ENCODE assay signal across 26 cellular contexts in the genomic region with DNA sequence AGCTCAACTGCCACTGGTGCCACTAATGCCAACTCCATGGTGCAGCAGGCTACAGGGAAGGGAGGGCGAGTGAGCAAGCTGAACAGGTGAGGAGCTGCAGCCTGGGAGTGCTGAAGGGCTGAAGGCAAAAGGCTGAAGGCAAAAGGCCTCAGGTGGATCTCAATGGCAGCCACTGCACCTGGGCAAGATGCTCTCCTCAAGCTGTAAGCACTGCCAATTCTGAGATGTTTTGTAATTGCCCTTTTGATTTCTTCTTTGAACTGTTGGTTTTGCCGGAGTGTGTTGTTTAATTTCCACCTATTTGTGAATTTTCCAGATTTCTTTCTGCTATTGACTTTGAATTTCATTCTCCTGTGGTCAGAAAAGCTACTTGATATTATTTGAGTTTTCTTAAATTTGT.
DNase-seq lines count a peak whose midpoint lies in the region; ATAC-seq, FAIRE-seq and TF ChIP-seq lines count a peak whose summit lies in the region.
"Had no signal": no experiment of that assay in that cellular context is flagged by ENCODE, and none has a peak within 500 bp of the region (broad histone marks: within the 10 kb centered on the region; RNA-seq: fewer than 3 reads in every experiment).

No MANE protein-coding gene starts in this region.

- FAIRE-seq in HepG2 (lab: Jason Lieb, UNC) = no peak
- FAIRE-seq: A204.1, GM12878, GM12892, GM18507 had no signal

- DNase-seq in NCI-H1417 (lab: John Stamatoyannopoulos, UW) (peak in 2 of 3 experiments; percentile 12 to 61), NCI-H1417 treated with DMSO at 0.1 percent for 48 hours (lab: John Stamatoyannopoulos, UW) (no peak), right lobe of liver (no peak), HepG2 (ENCODE audit: low spot score) (no peak), NCI-H146 treated with DMSO at 0.1 percent for 48 hours (lab: John Stamatoyannopoulos, UW; ENCODE audit: unreplicated experiment) (peak; percentile 31)
- no peak for DNase-seq in activated CD4-positive, alpha-beta T cell treated with anti-CD3 and anti-CD28 coated beads for 4 hours
- DNase-seq: 8988T; ACHN; BE2C; C1 segment of cervical spinal cord; CD4-positive, alpha-beta memory T cell; CD4-positive, CD25-positive, alpha-beta regulatory T cell; CD8-positive, alpha-beta memory T cell; COR-L47; DMS 273 treated with DMSO at 0.1 percent for 48 hours; DMS153; DMS79; DND-41; EL; GDM1 had no signal

- no peak for TF ChIP-seq EP300 in HepG2 (IDR thresholded peaks at IDR 0.05; ENCODE audit: low read depth in 2 of 2, low read length in 2 of 2)
- TF ChIP-seq EP300 in HepG2 (CRISPR knock-in tag; IDR thresholded peaks at IDR 0.05; ENCODE audit: borderline replicate concordance) = no peak

- no peak overlapping the region for H3K4me2 ChIP-seq in HepG2 (ENCODE audit: low read depth, low read length)
- H3K4me2 ChIP-seq: BLaER1 had no signal

- intact Hi-C loops in right lobe of liver (cut with DNase I) = no loop called here
- intact Hi-C loops in HepG2 (cut with micrococcal nuclease; ENCODE audit: unreplicated experiment) = no loop called here

- BruUV-seq in HepG2 (replicated peaks; lab: Mats Ljungman, UMichigan) = no TSS peak

- TF ChIP-seq POLR2A in right lobe of liver (IDR thresholded peaks at IDR 0.05) = no peak
- TF ChIP-seq POLR2A in HepG2 (IDR thresholded peaks at IDR 0.05; ENCODE audit: insufficient read depth in 1 of 2, low read depth in 2 of 2, low read length in 2 of 2) = no peak

- 25% methylated on average over 1 of the region's 2 CpGs for WGBS in right lobe of liver (ENCODE audit: insufficient coverage, low coverage, low lambda C conversion rate, missing lambda C conversion rate)
- WGBS in HepG2 (ENCODE audit: low lambda C conversion rate) = 0% methylated on average over 1 of the region's 2 CpGs

- H3K9me3 ChIP-seq in right lobe of liver (no peaks in the 10 kb centered on the region), HepG2 (ENCODE audit: low read length) (peaks cover under 1% of the 10 kb centered on the region; the same call in 1 of the 2 replicates)
- H3K9me3 ChIP-seq: BE2C, BLaER1 had no signal

- H3K4me3 ChIP-seq in right lobe of liver (no peak overlapping the region), HepG2 (replicated peaks in 1 of 3; ENCODE audit: insufficient read depth in 1 of 3, low read depth in 2 of 3, low read length in 3 of 3) (no peak overlapping the region)
- H3K4me3 ChIP-seq: BLaER1, GM12878 had no signal

- no peak overlapping the region for H3K9ac ChIP-seq in HepG2 (ENCODE audit: insufficient read depth, low read depth, low read length)
- H3K9ac ChIP-seq: BLaER1 had no signal

- in situ Hi-C loops in HepG2 (cut with HindIII; ENCODE audit: extremely low pct_ligation_motif_present, low pct_unique_long_range_greater_than_20kb) = no loop called here

- ATAC-seq in right lobe of liver (peak in 3 of 4 donors; percentile 37 to 86 (median 49)), HepG2 (no peak), HG03460 (IDR thresholded peaks at IDR 0.05; ENCODE audit: unreplicated experiment) (no peak)
- ATAC-seq: GM12878 had no signal

- peaks cover 0 to 4% (median 0%) of the 10 kb centered on the region in 4 donors for H3K36me3 ChIP-seq in right lobe of liver
- no peaks in the 10 kb centered on the region for H3K36me3 ChIP-seq in HepG2 (replicated peaks in 1 of 2; ENCODE audit: control insufficient read depth in 1 of 2, insufficient read depth in 2 of 2, low read length in 2 of 2)
- H3K36me3 ChIP-seq: BE2C, BLaER1 had no signal

- POLR2A ChIA-PET in HepG2 (lab: Yijun Ruan, JAX) = no interaction called here

- no peak overlapping the region for H3K27ac ChIP-seq in right lobe of liver
- no peak overlapping the region for H3K27ac ChIP-seq in HepG2 (ENCODE audit: extremely low read length, insufficient read depth, low read length)
- H3K27ac ChIP-seq: BLaER1 had no signal

- H4K20me1 ChIP-seq in HepG2 (ENCODE audit: insufficient read depth, low read length) = no peaks in the 10 kb centered on the region
- H4K20me1 ChIP-seq: BLaER1 had no signal

- H3K4me1 ChIP-seq in right lobe of liver = peaks cover 0 to 9% (median 0%) of the 10 kb centered on the region in 4 donors
- H3K4me1 ChIP-seq in HepG2 (ENCODE audit: insufficient read depth, low read length) = no peaks in the 10 kb centered on the region
- H3K4me1 ChIP-seq: BE2C, BLaER1 had no signal

- H3K79me2 ChIP-seq in HepG2 (ENCODE audit: insufficient read depth, low read length) = no peaks in the 10 kb centered on the region

- CTCF ChIA-PET in HepG2 (lab: Yijun Ruan, JAX; ENCODE audit: low intra/inter-chr PET ratio, low total read pairs) = no interaction called here

- no peak for TF ChIP-seq RAD21 in HepG2 (CRISPR knock-in tag; IDR thresholded peaks at IDR 0.05)

- TF ChIP-seq CTCF in right lobe of liver (IDR thresholded peaks at IDR 0.05) = no peak
- TF ChIP-seq CTCF in HepG2 (CRISPR knock-in tag; IDR thresholded peaks at IDR 0.05) = no peak

- H3K27me3 ChIP-seq in right lobe of liver (no peaks in the 10 kb centered on the region), HepG2 (ENCODE audit: control insufficient read depth in 1 of 2, insufficient read depth in 2 of 2, low read length in 2 of 2) (no peaks in the 10 kb centered on the region; a peak in 1 of 5 replicates)
- H3K27me3 ChIP-seq: BE2C, BLaER1 had no signal

- no peak overlapping the region for H2AFZ ChIP-seq in HepG2 (ENCODE audit: low read length)

TF ChIP-seq in HepG2, 621 proteins besides CTCF, POLR2A, EP300 and RAD21:
- TF ChIP-seq, protein P1, sequence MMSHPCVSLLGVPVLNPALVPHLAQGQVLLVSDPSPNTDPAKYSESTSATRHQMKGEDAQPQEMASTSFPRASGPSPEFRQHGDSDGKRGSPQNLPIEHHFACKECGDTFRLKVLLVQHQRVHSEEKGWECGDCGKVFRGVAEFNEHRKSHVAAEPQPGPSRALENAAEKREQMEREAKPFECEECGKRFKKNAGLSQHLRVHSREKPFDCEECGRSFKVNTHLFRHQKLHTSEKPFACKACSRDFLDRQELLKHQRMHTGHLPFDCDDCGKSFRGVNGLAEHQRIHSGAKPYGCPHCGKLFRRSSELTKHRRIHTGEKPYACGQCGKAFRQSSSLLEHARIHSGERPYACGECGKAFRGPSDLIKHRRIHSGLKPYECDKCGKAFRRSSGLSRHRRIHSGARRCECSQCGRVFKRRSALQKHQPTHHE (CRISPR knock-in tag; IDR thresholded peaks at IDR 0.05; ENCODE audit: borderline replicate concordance) = no peak
- TF ChIP-seq ZNF329 (CRISPR knock-in tag; IDR thresholded peaks at IDR 0.05; ENCODE audit: low read depth) (no peak), KAT8 (CRISPR knock-in tag; IDR thresholded peaks at IDR 0.05) (no peak), ELF4 (CRISPR knock-in tag; IDR thresholded peaks at IDR 0.05; ENCODE audit: borderline replicate concordance) (no peak), ZFX (CRISPR knock-in tag; IDR thresholded peaks at IDR 0.05; ENCODE audit: low read depth) (no peak), CCDC6 (CRISPR knock-in tag; IDR thresholded peaks at IDR 0.05) (no peak), KAT2B (IDR thresholded peaks at IDR 0.05; ENCODE audit: borderline replicate concordance, low read depth, low read length) (no peak), U2AF1 (optimal IDR thresholded peaks at IDR 0.05; ENCODE audit: low read depth, low read length) (no peak), TFDP2 (CRISPR knock-in tag; IDR thresholded peaks at IDR 0.05) (no peak), MXI1 (IDR thresholded peaks at IDR 0.05; ENCODE audit: borderline replicate concordance, low read depth, low read length) (no peak), ZNF569 (CRISPR knock-in tag; IDR thresholded peaks at IDR 0.05; ENCODE audit: borderline replicate concordance) (no peak), ONECUT2 (CRISPR knock-in tag; IDR thresholded peaks at IDR 0.05) (no peak), ISL2 (CRISPR knock-in tag; IDR thresholded peaks at IDR 0.05) (no peak), ZNF687 (CRISPR knock-in tag; IDR thresholded peaks at IDR 0.05) (no peak)

Comparison
In these comparisons a context has a peak if more than half of its experiments do, and no peak if none do; other contexts are left out.
1. DNase-seq: peak in NCI-H1417 (2 of 3) and NCI-H146 treated with DMSO at 0.1 percent for 48 hours (single experiment); none in NCI-H1417 treated with DMSO at 0.1 percent for 48 hours (single experiment), right lobe of liver (0 of 3), HepG2 (single experiment) and activated CD4-positive, alpha-beta T cell treated with anti-CD3 and anti-CD28 coated beads for 4 hours (0 of 2).
2. ATAC-seq: peak in right lobe of liver (3 of 4); none in HepG2 (single experiment) and HG03460 (single experiment).